In genomic region chr15:43329960-43330779, GRCh38 we compare ENCODE assay signal across 1 cellular context.
A peak's percentile ranks its signal among the peaks of the same experiment; 100 is the strongest.
TF ChIP-seq lines count a peak whose summit lies in the region.

Gene LCMT2, minus strand, starts transcription at chr15:43330573. Its CDS starts 84 bp downstream, at chr15:43330489.

TF ChIP-seq in HepG2, 621 proteins besides CTCF, POLR2A, EP300 and RAD21 (continued from another document and continues in another):
- TF ChIP-seq THRA (CRISPR knock-in tag; IDR thresholded peaks at IDR 0.05; ENCODE audit: borderline replicate concordance) (no peak), ZNF513 (CRISPR knock-in tag; conservative IDR thresholded peaks at IDR 0.05) (no peak), ADNP (CRISPR knock-in tag; IDR thresholded peaks at IDR 0.05) (no peak), SMARCC2 (IDR thresholded peaks at IDR 0.05) (no peak), ZBTB49 (CRISPR knock-in tag; IDR thresholded peaks at IDR 0.05; ENCODE audit: borderline replicate concordance) (no peak), STAG1 (CRISPR knock-in tag; IDR thresholded peaks at IDR 0.05) (no peak), HINFP (CRISPR knock-in tag; IDR thresholded peaks at IDR 0.05; ENCODE audit: low read depth) (peak; percentile 58; the same call in 1 of the 2 replicates), ZSCAN21 (CRISPR knock-in tag; IDR thresholded peaks at IDR 0.05; ENCODE audit: borderline replicate concordance) (no peak; the same call in 1 of the 2 replicates), NR3C1 (CRISPR knock-in tag; IDR thresholded peaks at IDR 0.05) (no peak), ZC3H13 (CRISPR knock-in tag; IDR thresholded peaks at IDR 0.05) (peak; percentile 58; the same call in 1 of the 2 replicates), MATR3 (CRISPR knock-in tag; IDR thresholded peaks at IDR 0.05) (no peak), ZNF275 (CRISPR knock-in tag; IDR thresholded peaks at IDR 0.05; ENCODE audit: borderline replicate concordance) (peak; percentile 67; the same call in 1 of the 2 replicates), ZNF660 (CRISPR knock-in tag; IDR thresholded peaks at IDR 0.05; ENCODE audit: borderline replicate concordance, low read depth) (no peak), TP53 (CRISPR knock-in tag; conservative IDR thresholded peaks at IDR 0.05) (no peak; the same call in 1 of the 2 replicates), ZNF576 (CRISPR knock-in tag; IDR thresholded peaks at IDR 0.05) (peak; percentile 72; the same call in 1 of the 2 replicates), FOXM1 (CRISPR knock-in tag; IDR thresholded peaks at IDR 0.05) (no peak), ZHX1 (CRISPR knock-in tag; IDR thresholded peaks at IDR 0.05; ENCODE audit: low read depth) (no peak), MAFG (CRISPR knock-in tag; IDR thresholded peaks at IDR 0.05) (no peak), ZNF101 (CRISPR knock-in tag; IDR thresholded peaks at IDR 0.05; ENCODE audit: borderline replicate concordance, low read depth) (no peak), FOSL2 (CRISPR knock-in tag; IDR thresholded peaks at IDR 0.05) (peak; percentile 28; the same call in 1 of the 2 replicates), PHF21A (CRISPR knock-in tag; IDR thresholded peaks at IDR 0.05) (peak; percentile 80; the same call in 1 of the 2 replicates), TBX3 (IDR thresholded peaks at IDR 0.05; ENCODE audit: borderline replicate concordance) (no peak; the same call in 1 of the 2 replicates), ZBTB38 (CRISPR knock-in tag; IDR thresholded peaks at IDR 0.05) (peak; percentile 21; the same call in 1 of the 2 replicates), CREB3 (CRISPR knock-in tag; IDR thresholded peaks at IDR 0.05) (no peak), ZNF333 (CRISPR knock-in tag; IDR thresholded peaks at IDR 0.05; ENCODE audit: borderline replicate concordance) (peak; percentile 9), ZNF883 (CRISPR knock-in tag; IDR thresholded peaks at IDR 0.05; ENCODE audit: not compliant biosample characterization) (no peak), ZNF562 (CRISPR knock-in tag; IDR thresholded peaks at IDR 0.05; ENCODE audit: borderline replicate concordance) (no peak), ATF7 (IDR thresholded peaks at IDR 0.05) (no peak), ATF7 (CRISPR knock-in tag; IDR thresholded peaks at IDR 0.05) (no peak), ZNF615 (CRISPR knock-in tag; IDR thresholded peaks at IDR 0.05; ENCODE audit: borderline replicate concordance) (no peak), POGK (CRISPR knock-in tag; conservative IDR thresholded peaks at IDR 0.05) (peak; percentile 95), ZFY (CRISPR knock-in tag; IDR thresholded peaks at IDR 0.05) (peak; percentile 90), NFYC (CRISPR knock-in tag; IDR thresholded peaks at IDR 0.05) (peak; percentile 75), KAT2B (IDR thresholded peaks at IDR 0.05; ENCODE audit: borderline replicate concordance, low read depth, low read length) (no peak), FIP1L1 (IDR thresholded peaks at IDR 0.05; ENCODE audit: borderline replicate concordance, insufficient read depth, low read depth, low read length) (no peak), FOXO4 (CRISPR knock-in tag; conservative IDR thresholded peaks at IDR 0.05) (0 out of 2 replicates have a peak, but pooled peaks have one; percentile 85), USF2 (IDR thresholded peaks at IDR 0.05; ENCODE audit: low read depth, low read length) (no peak), USF2 (CRISPR knock-in tag; IDR thresholded peaks at IDR 0.05; ENCODE audit: borderline replicate concordance) (no peak), SOX5 (CRISPR knock-in tag; IDR thresholded peaks at IDR 0.05; ENCODE audit: borderline replicate concordance) (no peak), CCDC6 (CRISPR knock-in tag; IDR thresholded peaks at IDR 0.05) (peak; percentile 59; the same call in 1 of the 2 replicates), ATF2 (CRISPR knock-in tag; IDR thresholded peaks at IDR 0.05) (peak; percentile 45; the same call in 1 of the 2 replicates), KAT8 (CRISPR knock-in tag; IDR thresholded peaks at IDR 0.05) (peak; percentile 96), LCORL (IDR thresholded peaks at IDR 0.05) (no peak), LCORL (CRISPR knock-in tag; IDR thresholded peaks at IDR 0.05) (peak; percentile 78)
